ENCODE assay signal across 8 cellular contexts in genomic region chr5:64767959-64768357, GRCh38. TPM values are rescaled to one million over a fixed set of nuclear protein-coding genes. Genes with fewer than 3 reads are reported as not detected.
DNase-seq lines count a peak whose midpoint lies in the region; ATAC-seq and TF ChIP-seq lines count a peak whose summit lies in the region.

No MANE protein-coding gene starts in this region.

- H2AK5ac ChIP-seq in mesenchymal stem cell (ENCODE audit: low read length, severe bottlenecking), result no peak overlapping the region

- H3K27ac ChIP-seq in RWPE1, result peak overlapping the region; percentile 86
- H3K27ac ChIP-seq in coronary artery, result peak overlapping the region; percentile 78 to 93
- H3K27ac ChIP-seq in mesenchymal stem cell (ENCODE audit: low read length, poor library complexity, severe bottlenecking), result peak overlapping the region; percentile 63
- peak overlapping the region; percentile 90 for H3K27ac ChIP-seq in thymus (ENCODE audit: low read depth)

- H4K8ac ChIP-seq in mesenchymal stem cell (ENCODE audit: low read length), result no peak overlapping the region

- H2BK5ac ChIP-seq in mesenchymal stem cell (ENCODE audit: low read depth, low read length, poor library complexity, severe bottlenecking), result no peak overlapping the region

- TF ChIP-seq CTCF in RWPE1 (conservative IDR thresholded peaks at IDR 0.05; ENCODE audit: low read depth) (no peak), coronary artery (IDR thresholded peaks at IDR 0.05) (no peak)

- WGBS in mesenchymal stem cell, result 0% methylated on average over 8 of the region's 10 CpGs
- WGBS in thymus, result under 1% methylated on average over 10 of the region's 10 CpGs

- no peak overlapping the region for H2BK12ac ChIP-seq in mesenchymal stem cell (ENCODE audit: low read length in 2 of 2)

- H3K4ac ChIP-seq in mesenchymal stem cell (ENCODE audit: low read depth in 1 of 2, low read length in 2 of 2), result peak overlapping the region in 1 of 2 experiments; percentile 35

- peak overlapping the region; percentile 33 for H2AFZ ChIP-seq in mesenchymal stem cell (ENCODE audit: low read depth, low read length)

- ATAC-seq in HG02798 (IDR thresholded peaks at IDR 0.05; ENCODE audit: poor library complexity, unreplicated experiment), result peak; percentile 6

- CTCF ChIA-PET in RWPE1 (lab: Yijun Ruan, JAX), result interaction anchor here (0.6 kb wide), 3 partner anchors 140 to 697 kb away, joined by 3 to 4 read pairs (median 3); no protein-coding TSS in a partner anchor

- H3K79me1 ChIP-seq in mesenchymal stem cell (replicated peaks; ENCODE audit: low read length, poor library complexity, severe bottlenecking), result peaks cover 20% of the 10 kb centered on the region

- H2BK15ac ChIP-seq in mesenchymal stem cell (ENCODE audit: low read depth, poor library complexity, severe bottlenecking), result no peak overlapping the region

- H3K9me3 ChIP-seq in mesenchymal stem cell (ENCODE audit: control insufficient read depth, low read length) (no peaks in the 10 kb centered on the region), thymus (ENCODE audit: control insufficient read depth) (no peaks in the 10 kb centered on the region)

- H3K4me1 ChIP-seq in mesenchymal stem cell (ENCODE audit: control insufficient read depth, insufficient read depth, low read depth, low read length), result peaks cover 3% of the 10 kb centered on the region
- peaks cover 11% of the 10 kb centered on the region for H3K4me1 ChIP-seq in thymus (ENCODE audit: control insufficient read depth, insufficient read depth, low read length)

- POLR2A ChIA-PET in RWPE1 (lab: Yijun Ruan, JAX; ENCODE audit: low non-redundant PET), result interaction anchor here (0.6 kb wide), 1 partner anchor 505 kb away, joined by 3 read pairs; no protein-coding TSS in a partner anchor

- DNase-seq in NCI-H1092 treated with DMSO at 0.1 percent for 48 hours (lab: John Stamatoyannopoulos, UW), result peak; percentile 38
- no peak for DNase-seq in NCI-H1092 (lab: John Stamatoyannopoulos, UW)
- DNase-seq in RWPE1 (ENCODE audit: low spot score), result no peak
- DNase-seq in coronary artery (ENCODE audit: low spot score), result peak; percentile 69
- DNase-seq in mesenchymal stem cell, result no peak
- no peak for DNase-seq in COLO829 (ENCODE audit: low spot score)

- H3K4me2 ChIP-seq in mesenchymal stem cell (ENCODE audit: low read length, poor library complexity, severe bottlenecking), result peak overlapping the region; percentile 75

- H3K18ac ChIP-seq in mesenchymal stem cell (ENCODE audit: low read depth in 1 of 2, low read length in 2 of 2), result no peak overlapping the region

- peak overlapping the region; percentile 100 for H3K9ac ChIP-seq in mesenchymal stem cell (ENCODE audit: low read length)

- H3K23ac ChIP-seq in mesenchymal stem cell (ENCODE audit: low read length in 2 of 2), result no peak overlapping the region

- no peak overlapping the region for H2BK120ac ChIP-seq in mesenchymal stem cell (ENCODE audit: low read depth, low read length)

- no peak overlapping the region for H4K91ac ChIP-seq in mesenchymal stem cell (ENCODE audit: low read length)

- H3K14ac ChIP-seq in mesenchymal stem cell (ENCODE audit: low read length in 2 of 2), result no peak overlapping the region

- H3K36me3 ChIP-seq in mesenchymal stem cell (ENCODE audit: control insufficient read depth in 1 of 2, insufficient read depth in 2 of 2, low read depth in 1 of 2, low read length in 2 of 2), result peaks cover 6 to 27% of the 10 kb centered on the region in 2 experiments
- no peaks in the 10 kb centered on the region for H3K36me3 ChIP-seq in thymus (ENCODE audit: control insufficient read depth, insufficient read depth)

- no peaks in the 10 kb centered on the region for H3K27me3 ChIP-seq in mesenchymal stem cell (ENCODE audit: control insufficient read depth in 1 of 2, insufficient read depth in 1 of 2, low read length in 2 of 2)
- H3K27me3 ChIP-seq in thymus (ENCODE audit: control insufficient read depth, insufficient read depth), result no peaks in the 10 kb centered on the region

- peak overlapping the region; percentile 87 for H3K4me3 ChIP-seq in coronary artery
- H3K4me3 ChIP-seq in mesenchymal stem cell (ENCODE audit: insufficient read depth in 1 of 2, low read depth in 1 of 2, low read length in 2 of 2), result peak overlapping the region; percentile 68 to 100
- H3K4me3 ChIP-seq in thymus (ENCODE audit: low read length), result peak overlapping the region; percentile 89

RNA-seq across cellular contexts. Expression of gene SREK1IP1, which starts 0.5 kb away (rescaled TPM):
- polyA plus RNA-seq in mesenchymal stem cell (2013, experiment 1 of 2), result 20.4 TPM
- polyA plus RNA-seq in mesenchymal stem cell (2013, experiment 2 of 2), result 22.4 TPM
- polyA plus RNA-seq in thymus, result 36.6 TPM

RNA-seq across cellular contexts. Expression of gene CWC27, which starts 0.8 kb away (rescaled TPM):
- 36.5 TPM for polyA plus RNA-seq in mesenchymal stem cell (2013, experiment 1 of 2)
- polyA plus RNA-seq in mesenchymal stem cell (2013, experiment 2 of 2), result 37.2 TPM
- polyA plus RNA-seq in thymus, result 23.5 TPM

Comparison
In these comparisons a context has a peak if more than half of its experiments do, and no peak if none do; other contexts are left out.
1. DNase-seq: peak in NCI-H1092 treated with DMSO at 0.1 percent for 48 hours (single experiment) and coronary artery (single experiment); none in NCI-H1092 (single experiment), RWPE1 (single experiment), mesenchymal stem cell (single experiment) and COLO829 (single experiment).
2. Peak in every context shown above with its lines, with median percentiles within 50 percentile points of each other: H3K27ac ChIP-seq and H3K4me3 ChIP-seq.